ENCODE assay signal across 8 cellular contexts in the genomic region with DNA sequence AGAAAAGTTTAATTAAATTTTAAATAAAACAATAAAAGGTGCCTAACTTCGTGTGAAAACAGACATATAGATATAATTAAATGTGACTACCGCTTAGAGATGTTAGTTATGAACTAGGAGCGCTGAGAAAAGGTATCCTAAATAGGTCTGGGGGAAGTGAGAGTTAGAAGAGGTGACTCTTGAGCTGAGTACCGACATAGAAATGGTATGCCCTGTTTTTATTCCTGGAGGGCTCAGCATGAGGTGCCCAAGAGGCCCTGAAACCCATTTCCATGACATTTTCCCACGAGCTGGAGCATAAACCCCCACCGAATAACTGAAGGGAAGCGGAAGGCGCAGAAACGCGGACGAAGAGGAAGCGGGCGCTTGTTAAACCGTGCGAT. TPM values are rescaled to one million over a fixed set of nuclear protein-coding genes. Genes with fewer than 3 reads are reported as not detected.
DNase-seq lines count a peak whose midpoint lies in the region; ATAC-seq and TF ChIP-seq lines count a peak whose summit lies in the region.

No MANE protein-coding gene starts in this region.

- no peaks in the 10 kb centered on the region for H3K36me3 ChIP-seq in naive thymus-derived CD4-positive, alpha-beta T cell (ENCODE audit: control insufficient read depth in 2 of 3, insufficient read depth in 3 of 3, low read length in 3 of 3)

- CTCF ChIA-PET in naive thymus-derived CD4-positive, alpha-beta T cell (lab: Charles Lee): interaction anchor here (1.0 to 1.2 kb wide), 3 partner anchors 38 to 190 kb away, joined by 3 to 4 read pairs (median 3); no protein-coding TSS in a partner anchor

- POLR2A ChIA-PET in naive thymus-derived CD4-positive, alpha-beta T cell (lab: Charles Lee): interaction anchor here (0.7 to 1.2 kb wide), 3 partner anchors 10 to 38 kb away, joined by 3 to 4 read pairs (median 3); no protein-coding TSS in a partner anchor

- H3K4me3 ChIP-seq in HL-60 (replicated peaks; ENCODE audit: insufficient read depth, low read length) (peak overlapping the region; percentile 65), cardiac fibroblast (replicated peaks in 1 of 2; ENCODE audit: low read depth in 2 of 2, low read length in 2 of 2) (peak overlapping the region; percentile 81 to 88)
- peak overlapping the region; percentile 96 for H3K4me3 ChIP-seq in naive thymus-derived CD4-positive, alpha-beta T cell (ENCODE audit: low read length)

- H3K27ac ChIP-seq in C4-2B (peak overlapping the region; percentile 90), HL-60 (replicated peaks) (peak overlapping the region; percentile 73)
- H3K27ac ChIP-seq in naive thymus-derived CD4-positive, alpha-beta T cell (ENCODE audit: low read depth, low read length): peak overlapping the region; percentile 84

- H3K27me3 ChIP-seq in HL-60 (ENCODE audit: insufficient read depth, poor library complexity, severe bottlenecking): no peaks in the 10 kb centered on the region
- H3K27me3 ChIP-seq in naive thymus-derived CD4-positive, alpha-beta T cell (ENCODE audit: control insufficient read depth in 2 of 2, insufficient read depth in 2 of 2, low read length in 2 of 2): no peaks in the 10 kb centered on the region

- H3K9me3 ChIP-seq in naive thymus-derived CD4-positive, alpha-beta T cell (ENCODE audit: control insufficient read depth in 2 of 3, low read length in 3 of 3): no peaks in the 10 kb centered on the region

- DNase-seq in HL-60 (ENCODE audit: low read depth in 1 of 2, low spot score in 1 of 2) (no peak), cardiac fibroblast (ENCODE audit: low read depth in 2 of 2) (no peak), NCI-H524 treated with DMSO at 0.1 percent for 48 hours (lab: John Stamatoyannopoulos, UW) (no peak), EL (no peak)
- DNase-seq in naive thymus-derived CD4-positive, alpha-beta T cell: no peak

- peaks cover 0 to 3% (median 0%) of the 10 kb centered on the region in 5 donors for H3K36me3 Mint-ChIP-seq in naive thymus-derived CD4-positive, alpha-beta T cell

- H3K9me3 Mint-ChIP-seq in naive thymus-derived CD4-positive, alpha-beta T cell: peaks cover 0 to 6% (median 2%) of the 10 kb centered on the region in 11 donors

- H3K4me1 Mint-ChIP-seq in naive thymus-derived CD4-positive, alpha-beta T cell: peaks cover 21 to 48% (median 43%) of the 10 kb centered on the region in 7 donors

- peaks cover 17 to 23% of the 10 kb centered on the region in 2 donors for H3K4me1 ChIP-seq in naive thymus-derived CD4-positive, alpha-beta T cell (ENCODE audit: control insufficient read depth in 2 of 2, insufficient read depth in 2 of 2, low read length in 2 of 2)

- no peak for TF ChIP-seq CTCF in C4-2B (conservative IDR thresholded peaks at IDR 0.05)
- TF ChIP-seq CTCF in HL-60 (IDR thresholded peaks at IDR 0.05; ENCODE audit: insufficient read depth, low read length): no peak
- no peak for TF ChIP-seq CTCF in cardiac fibroblast (IDR thresholded peaks at IDR 0.05; ENCODE audit: low read depth, low read length)

- ATAC-seq in naive thymus-derived CD4-positive, alpha-beta T cell: no peak
- ATAC-seq in HG03280 (IDR thresholded peaks at IDR 0.05; ENCODE audit: unreplicated experiment) (no peak), GM19467 (IDR thresholded peaks at IDR 0.05; ENCODE audit: unreplicated experiment) (no peak)

- H3K27me3 Mint-ChIP-seq in naive thymus-derived CD4-positive, alpha-beta T cell: peaks cover 4 to 17% (median 10%) of the 10 kb centered on the region in 5 donors

- H3K27ac Mint-ChIP-seq in naive thymus-derived CD4-positive, alpha-beta T cell: peak overlapping the region; percentile 66 to 98 (median 97)

- H3K4me3 Mint-ChIP-seq in naive thymus-derived CD4-positive, alpha-beta T cell: peak overlapping the region; percentile 94 to 100 (median 99)

- intact Hi-C loops in naive thymus-derived CD4-positive, alpha-beta T cell (cut with micrococcal nuclease): loop anchor here (1.0 to 10.0 kb wide), 12 partner anchors 38 to 1789 kb away; partner anchors contain the start of genes ANLN (in 1 of the 2), RALA (in 1 of the 2) and VPS41 (in 1 of the 2)

RNA-seq across cellular contexts. Expression of gene STARD3NL, which starts 0.4 kb away (rescaled TPM):
- total RNA-seq in naive thymus-derived CD4-positive, alpha-beta T cell: 10 to 100 TPM in 4 of 5 experiments, 1 to 10 TPM in 1; 9.4 to 22.0 (median 12.2) TPM
- 10 to 100 TPM; 25.3 to 26.9 TPM for polyA plus RNA-seq in naive thymus-derived CD4-positive, alpha-beta T cell
